Comparison of ENCODE assay signal across 8 cellular contexts in genomic region chr10:86389441-86390193, GRCh38. TPM values are rescaled to one million over a fixed set of nuclear protein-coding genes. Genes with fewer than 3 reads are reported as not detected.
DNase-seq lines count a peak whose midpoint lies in the region; ATAC-seq and TF ChIP-seq lines count a peak whose summit lies in the region.

No MANE protein-coding gene starts in this region.

- ATAC-seq in GM18517 (IDR thresholded peaks at IDR 0.05; ENCODE audit: unreplicated experiment) = peak; percentile 73

- TF ChIP-seq CTCF in PC-9 (conservative IDR thresholded peaks at IDR 0.05) (no peak), fibroblast of pulmonary artery (IDR thresholded peaks at IDR 0.05; ENCODE audit: low read length, missing control alignments) (no peak), parathyroid adenoma (IDR thresholded peaks at IDR 0.05) (no peak)

- no peaks in the 10 kb centered on the region for H4K20me1 ChIP-seq in PC-9 (ENCODE audit: insufficient read depth)

- H3K27ac ChIP-seq in PC-9 (no peak overlapping the region), parathyroid adenoma (no peak overlapping the region)

- H3K9me2 ChIP-seq in PC-9 (ENCODE audit: insufficient read depth) = no peaks in the 10 kb centered on the region

- no peaks in the 10 kb centered on the region for H3K9me3 ChIP-seq in PC-9 (ENCODE audit: insufficient read depth, low read depth)
- no peaks in the 10 kb centered on the region for H3K9me3 ChIP-seq in parathyroid adenoma (ENCODE audit: control insufficient read depth, low read length)

- H3K36me3 ChIP-seq in H7 (replicated peaks; ENCODE audit: control insufficient read depth, insufficient read depth, low read length) (no peaks in the 10 kb centered on the region), PC-9 (ENCODE audit: low read depth) (no peaks in the 10 kb centered on the region), parathyroid adenoma (ENCODE audit: control insufficient read depth, insufficient read depth, low read length) (no peaks in the 10 kb centered on the region)

- H2AFZ ChIP-seq in PC-9 = no peak overlapping the region
- H2AFZ ChIP-seq in parathyroid adenoma = peak overlapping the region; percentile 70

- no TSS peak for BruUV-seq in PC-9 (replicated peaks; lab: Mats Ljungman, UMichigan)

- H3K79me2 ChIP-seq in PC-9 (ENCODE audit: low read depth) (no peaks in the 10 kb centered on the region), parathyroid adenoma (no peaks in the 10 kb centered on the region)

- CTCF ChIA-PET in PC-9 (lab: Charles Lee) = interaction anchor here (0.6 kb wide), 1 partner anchor 284 kb away, joined by 3 read pairs; no protein-coding TSS in a partner anchor

- POLR2A ChIA-PET in PC-9 (lab: Charles Lee; ENCODE audit: unreplicated experiment) = no interaction called here

- H3K4me3 ChIP-seq in H7 (ENCODE audit: insufficient read depth, low read depth, low read length) (peak overlapping the region; percentile 75), PC-9 (no peak overlapping the region), fibroblast of pulmonary artery (replicated peaks; ENCODE audit: low read depth, low read length) (peak overlapping the region; percentile 35), parathyroid adenoma (ENCODE audit: low read depth, low read length) (no peak overlapping the region)

- no peak overlapping the region for H3K9ac ChIP-seq in parathyroid adenoma

- H3K27me3 ChIP-seq in H7 (ENCODE audit: control insufficient read depth, insufficient read depth, low read length) = peaks cover 24% of the 10 kb centered on the region
- no peaks in the 10 kb centered on the region for H3K27me3 ChIP-seq in PC-9 (ENCODE audit: insufficient read depth, low read depth)
- no peaks in the 10 kb centered on the region for H3K27me3 ChIP-seq in parathyroid adenoma (ENCODE audit: control insufficient read depth, insufficient read depth, low read length)

- intact Hi-C loops in PC-9 (cut with micrococcal nuclease; ENCODE audit: unreplicated experiment) = no loop called here

- H3F3A ChIP-seq in PC-9 (ENCODE audit: insufficient read depth, low read depth) = no peaks in the 10 kb centered on the region

- peak overlapping the region; percentile 31; the same call in 1 of the 2 replicates for H3K4me2 ChIP-seq in PC-9
- H3K4me2 ChIP-seq in parathyroid adenoma (ENCODE audit: low read length) = peak overlapping the region; percentile 17

- DNase-seq in H7 (peak; percentile 97), PC-9 (peak in 1 of 2 experiments; percentile 51), fibroblast of pulmonary artery (ENCODE audit: low read depth) (peak; percentile 56), NCI-H69 (lab: John Stamatoyannopoulos, UW) (no peak), putamen (ENCODE audit: low spot score) (no peak), SHP77 treated with DMSO at 0.1 percent for 48 hours (lab: John Stamatoyannopoulos, UW) (no peak)

- H3K4me1 ChIP-seq in PC-9 (replicated peaks; ENCODE audit: insufficient read depth) (no peaks in the 10 kb centered on the region), parathyroid adenoma (peaks cover 4% of the 10 kb centered on the region)

RNA-seq across cellular contexts. Expression of gene GRID1, which starts 23.0 kb away (rescaled TPM):
- 0.22 and 0.31 TPM in 2 replicates for total RNA-seq in H7 (2014; rRNA removed; shearing (Covaris generic))
- total RNA-seq in PC-9 (2021) = not detected in 2 replicates

Comparison
In these comparisons a context has a peak if more than half of its experiments do, and no peak if none do; other contexts are left out.
1. DNase-seq: peak in H7 (single experiment) and fibroblast of pulmonary artery (single experiment); none in NCI-H69 (single experiment), putamen (single experiment) and SHP77 treated with DMSO at 0.1 percent for 48 hours (single experiment).
2. H3K4me3 ChIP-seq: peak in H7 (single experiment) and fibroblast of pulmonary artery (single experiment); none in PC-9 (single experiment) and parathyroid adenoma (single experiment).